In genomic region chr1:86380257-86380861, GRCh38 we compare ENCODE assay signal across 8 cellular contexts. TPM values are rescaled to one million over a fixed set of nuclear protein-coding genes. Genes with fewer than 3 reads are reported as not detected.
DNase-seq lines count a peak whose midpoint lies in the region; ATAC-seq and TF ChIP-seq lines count a peak whose summit lies in the region.

No MANE protein-coding gene starts in this region.

- H3K4me1 Mint-ChIP-seq in CD4-positive, CD25-positive, alpha-beta regulatory T cell = peaks cover 5 to 30% (median 14%) of the 10 kb centered on the region in 4 donors
- H3K4me1 Mint-ChIP-seq in glutamatergic neuron (ENCODE audit: low read depth, unreplicated experiment) = no peaks in the 10 kb centered on the region

- no peak overlapping the region for H3K27ac ChIP-seq in CD4-positive, CD25-positive, alpha-beta regulatory T cell (ENCODE audit: insufficient read depth, low read length, poor library complexity, severe bottlenecking)

- H3K36me3 ChIP-seq in CD4-positive, CD25-positive, alpha-beta regulatory T cell (ENCODE audit: control insufficient read depth, insufficient read depth, low read length) = peaks cover 16% of the 10 kb centered on the region

- H3K4me3 ChIP-seq in CD4-positive, CD25-positive, alpha-beta regulatory T cell (ENCODE audit: low read depth, low read length) = no peak overlapping the region
- H3K4me3 ChIP-seq in WI38 (ENCODE audit: low read depth, low read length) = peak overlapping the region; percentile 29; the same call in 1 of the 2 replicates

- H3K4me3 Mint-ChIP-seq in CD4-positive, CD25-positive, alpha-beta regulatory T cell = peak overlapping the region in 1 of 4 donors; percentile 13
- no peak overlapping the region for H3K4me3 Mint-ChIP-seq in glutamatergic neuron (ENCODE audit: unreplicated experiment)

- H3K36me3 Mint-ChIP-seq in CD4-positive, CD25-positive, alpha-beta regulatory T cell = peaks cover 27% of the 10 kb centered on the region
- peaks cover 24% of the 10 kb centered on the region for H3K36me3 Mint-ChIP-seq in glutamatergic neuron (ENCODE audit: unreplicated experiment)

- peak; percentile 70 to 71 for ATAC-seq in CD4-positive, CD25-positive, alpha-beta regulatory T cell (ENCODE audit: low read depth in 2 of 2)
- peak; percentile 72 for ATAC-seq in GM19035 (IDR thresholded peaks at IDR 0.05; ENCODE audit: unreplicated experiment)
- ATAC-seq in HG03175 (IDR thresholded peaks at IDR 0.05; ENCODE audit: unreplicated experiment) = peak; percentile 82

- H3K9me3 Mint-ChIP-seq in CD4-positive, CD25-positive, alpha-beta regulatory T cell = peaks cover 0 to 11% (median 0%) of the 10 kb centered on the region in 7 donors
- H3K9me3 Mint-ChIP-seq in glutamatergic neuron (ENCODE audit: unreplicated experiment) = peaks cover 2% of the 10 kb centered on the region

- H3K4me1 ChIP-seq in CD4-positive, CD25-positive, alpha-beta regulatory T cell (ENCODE audit: control insufficient read depth, insufficient read depth, low read length, poor library complexity, severe bottlenecking) = no peaks in the 10 kb centered on the region

- H3K27ac Mint-ChIP-seq in CD4-positive, CD25-positive, alpha-beta regulatory T cell = no peak overlapping the region
- H3K27ac Mint-ChIP-seq in glutamatergic neuron (ENCODE audit: unreplicated experiment) = no peak overlapping the region

- H3K27me3 ChIP-seq in CD4-positive, CD25-positive, alpha-beta regulatory T cell (ENCODE audit: control insufficient read depth, insufficient read depth, low read length) = no peaks in the 10 kb centered on the region

- peak in 2 of 3 donors; percentile 54 to 77 for DNase-seq in CD4-positive, CD25-positive, alpha-beta regulatory T cell
- DNase-seq in NCI-H2171 (lab: John Stamatoyannopoulos, UW) (peak; percentile 38), glutamatergic neuron (no peak), pulmonary artery endothelial cell (ENCODE audit: low read depth, low spot score) (peak; percentile 48), 8988T (no peak)

- H3K9me3 ChIP-seq in CD4-positive, CD25-positive, alpha-beta regulatory T cell (ENCODE audit: control insufficient read depth in 2 of 2, low read length in 2 of 2) = peaks cover 0 to 7% of the 10 kb centered on the region in 2 experiments

- peak; percentile 49; the same call in 1 of the 2 replicates for TF ChIP-seq CTCF in WI38 (IDR thresholded peaks at IDR 0.05; ENCODE audit: low read depth, low read length)
- TF ChIP-seq CTCF in glutamatergic neuron (IDR thresholded peaks at IDR 0.05; ENCODE audit: partially characterized antibody, unreplicated experiment) = peak; percentile 83

- no peaks in the 10 kb centered on the region for H3K27me3 Mint-ChIP-seq in CD4-positive, CD25-positive, alpha-beta regulatory T cell
- no peaks in the 10 kb centered on the region for H3K27me3 Mint-ChIP-seq in glutamatergic neuron (ENCODE audit: unreplicated experiment)

RNA-seq across cellular contexts. Expression of gene ODF2L, which starts 15.8 kb away (rescaled TPM):
- 92.1 TPM for total RNA-seq in CD4-positive, CD25-positive, alpha-beta regulatory T cell
- polyA plus RNA-seq in CD4-positive, CD25-positive, alpha-beta regulatory T cell = 10 to 100 TPM; 38.4 to 57.1 (median 43.9) TPM
- total RNA-seq in glutamatergic neuron (ENCODE audit: unreplicated experiment) (61.1 TPM), pulmonary artery endothelial cell (28.6 and 48.1 TPM in 2 replicates)

RNA-seq across cellular contexts. Expression of gene CLCA2, which starts 43.6 kb away (rescaled TPM):
- not detected for total RNA-seq in CD4-positive, CD25-positive, alpha-beta regulatory T cell
- not detected for polyA plus RNA-seq in CD4-positive, CD25-positive, alpha-beta regulatory T cell
- total RNA-seq in glutamatergic neuron (ENCODE audit: unreplicated experiment) = not detected
- 0.04 and 0.33 TPM in 2 replicates for total RNA-seq in pulmonary artery endothelial cell

Comparison
In these comparisons a context has a peak if more than half of its experiments do, and no peak if none do; other contexts are left out.
1. DNase-seq: peak in CD4-positive, CD25-positive, alpha-beta regulatory T cell (2 of 3), NCI-H2171 (single experiment) and pulmonary artery endothelial cell (single experiment); none in glutamatergic neuron (single experiment) and 8988T (single experiment).
2. Peak in every context shown above with its lines, with median percentiles within 50 percentile points of each other: ATAC-seq.